ENCODE assay signal across 1 cellular context in genomic region chr3:81696090-81696489, GRCh38.
TF ChIP-seq lines count a peak whose summit lies in the region.

No MANE protein-coding gene starts in this region.

TF ChIP-seq in GM23338, 12 proteins besides CTCF, POLR2A, EP300 and RAD21 (continued from another document):
- TF ChIP-seq ZNF462 (CRISPR knock-in tag; IDR thresholded peaks at IDR 0.05) (no peak), ZNF331 (CRISPR knock-in tag; IDR thresholded peaks at IDR 0.05; ENCODE audit: low read depth) (no peak), EZH2phosphoT487 (IDR thresholded peaks at IDR 0.05; ENCODE audit: unreplicated experiment) (no peak), STAT1 (IDR thresholded peaks at IDR 0.05; ENCODE audit: unreplicated experiment) (no peak), NANOG (IDR thresholded peaks at IDR 0.05; ENCODE audit: borderline replicate concordance) (no peak)
